8 cellular contexts compared by ENCODE assay signal in the genomic region with DNA sequence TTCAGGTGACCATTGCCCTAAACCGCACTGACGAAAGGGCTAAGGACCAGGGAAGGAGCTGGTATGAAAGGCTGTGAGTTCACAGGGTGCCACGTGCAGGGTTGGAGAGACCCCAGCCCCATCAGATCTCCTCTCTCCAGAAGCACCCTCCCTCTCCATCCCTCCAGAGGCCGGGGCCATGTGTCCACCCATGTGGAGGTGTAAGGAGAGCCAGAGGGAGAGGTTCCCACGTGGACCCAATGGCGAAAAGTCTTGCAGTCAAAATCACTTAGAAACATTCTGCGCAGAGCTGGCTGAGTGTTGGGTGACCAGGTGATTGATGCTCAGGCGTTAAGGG.
A peak's percentile ranks its signal among the peaks of the same experiment; 100 is the strongest.
DNase-seq lines count a peak whose midpoint lies in the region; ATAC-seq and TF ChIP-seq lines count a peak whose summit lies in the region.

No MANE protein-coding gene starts in this region.

- WGBS in psoas muscle, 3 donors, result 29 to 34% (median 30%) methylated on average over 8 of the region's 8 CpGs

- peak in 2 of 4 donors; percentile 2 for ATAC-seq in psoas muscle
- ATAC-seq in HG02588 (IDR thresholded peaks at IDR 0.05; ENCODE audit: unreplicated experiment), result no peak
- no peak for ATAC-seq in GM19397 (IDR thresholded peaks at IDR 0.05; ENCODE audit: unreplicated experiment)
- no peak for ATAC-seq in left colon

- H3K9ac ChIP-seq in NT2/D1 (ENCODE audit: insufficient read length, low read depth) (peak overlapping the region; percentile 52), fibroblast of lung (ENCODE audit: insufficient read depth, low read length) (peak overlapping the region; percentile 55)

- peak overlapping the region; percentile 34 for H3K27ac ChIP-seq in fibroblast of lung (ENCODE audit: insufficient read depth, low read length)
- peak overlapping the region; percentile 79 for H3K27ac ChIP-seq in psoas muscle

- H3K79me2 ChIP-seq in fibroblast of lung (ENCODE audit: control insufficient read depth, insufficient read depth, low read length), result no peaks in the 10 kb centered on the region

- H3K27me3 ChIP-seq in NT2/D1 (ENCODE audit: insufficient read depth, insufficient read length) (peaks cover 2% of the 10 kb centered on the region), fibroblast of lung (ENCODE audit: control insufficient read depth, insufficient read depth, low read length) (no peaks in the 10 kb centered on the region), psoas muscle (ENCODE audit: insufficient read depth in 3 of 3, low read length in 2 of 3) (no peaks in the 10 kb centered on the region)

- H3K4me2 ChIP-seq in fibroblast of lung (ENCODE audit: extremely low read depth, insufficient read depth, low read length), result peak overlapping the region; percentile 91

- H2AFZ ChIP-seq in fibroblast of lung (ENCODE audit: low read length), result peak overlapping the region; percentile 86

- no peak for TF ChIP-seq CTCF in GM12864 (IDR thresholded peaks at IDR 0.05; ENCODE audit: low read depth, low read length, missing control alignments)
- TF ChIP-seq CTCF in fibroblast of lung (conservative IDR thresholded peaks at IDR 0.05 in 1 of 2, IDR thresholded peaks at IDR 0.05 in 1 of 2; ENCODE audit: low read depth in 1 of 2, low read length in 2 of 2), result no peak
- TF ChIP-seq CTCF in psoas muscle (IDR thresholded peaks at IDR 0.05), result no peak

- intact Hi-C loops in psoas muscle (cut with DNase I) (no loop called here), left colon (cut with DNase I, micrococcal nuclease) (loop anchor here in 1 of 2 donors (10.0 kb wide), 1 partner anchor 1174 kb away; no protein-coding TSS in a partner anchor)

- H3K4me1 ChIP-seq in NT2/D1 (ENCODE audit: insufficient read depth, insufficient read length) (peaks cover 7% of the 10 kb centered on the region), fibroblast of lung (ENCODE audit: control insufficient read depth, extremely low read depth, insufficient read depth, low read length) (peaks cover 4% of the 10 kb centered on the region), psoas muscle (peaks cover 16% of the 10 kb centered on the region)

- H3K4me3 ChIP-seq in GM12864 (ENCODE audit: low read depth, low read length), result peak overlapping the region; percentile 61
- peak overlapping the region; percentile 55 for H3K4me3 ChIP-seq in NT2/D1 (ENCODE audit: insufficient read length, low read depth)
- peak overlapping the region; percentile 41 to 62 (median 58) for H3K4me3 ChIP-seq in fibroblast of lung (replicated peaks in 1 of 4; ENCODE audit: control extremely low read depth in 1 of 4, insufficient read depth in 1 of 4, low read depth in 3 of 4, low read length in 4 of 4)
- H3K4me3 ChIP-seq in psoas muscle, result peak overlapping the region; percentile 64

- H4K20me1 ChIP-seq in fibroblast of lung (ENCODE audit: control insufficient read depth, extremely low read depth, insufficient read depth, low read length), result no peaks in the 10 kb centered on the region

- H3K36me3 ChIP-seq in NT2/D1 (ENCODE audit: insufficient read depth, insufficient read length, low read length), result no peaks in the 10 kb centered on the region
- no peaks in the 10 kb centered on the region for H3K36me3 ChIP-seq in fibroblast of lung (ENCODE audit: control insufficient read depth, insufficient read depth, low read length)
- H3K36me3 ChIP-seq in psoas muscle (ENCODE audit: insufficient read depth in 1 of 2, low read depth in 1 of 2), result no peaks in the 10 kb centered on the region

- H3K9me3 ChIP-seq in NT2/D1 (ENCODE audit: insufficient read depth, low read length), result peaks cover 4% of the 10 kb centered on the region; the same call in 1 of the 2 replicates
- no peaks in the 10 kb centered on the region for H3K9me3 ChIP-seq in fibroblast of lung (ENCODE audit: control insufficient read depth, insufficient read depth, low read depth, low read length)
- no peaks in the 10 kb centered on the region for H3K9me3 ChIP-seq in psoas muscle

- DNase-seq in GM12864 (ENCODE audit: low read depth) (no peak), NT2/D1 (ENCODE audit: low read depth, low spot score) (no peak), fibroblast of lung (ENCODE audit: low read depth in 2 of 2) (no peak), psoas muscle (no peak), SKM-1 treated with dmso at 0.1 percent for 144 hours (lab: John Stamatoyannopoulos, UW; ENCODE audit: unreplicated experiment) (no peak), left colon (no peak)
